17 cellular contexts compared by ENCODE assay signal in the genomic region with DNA sequence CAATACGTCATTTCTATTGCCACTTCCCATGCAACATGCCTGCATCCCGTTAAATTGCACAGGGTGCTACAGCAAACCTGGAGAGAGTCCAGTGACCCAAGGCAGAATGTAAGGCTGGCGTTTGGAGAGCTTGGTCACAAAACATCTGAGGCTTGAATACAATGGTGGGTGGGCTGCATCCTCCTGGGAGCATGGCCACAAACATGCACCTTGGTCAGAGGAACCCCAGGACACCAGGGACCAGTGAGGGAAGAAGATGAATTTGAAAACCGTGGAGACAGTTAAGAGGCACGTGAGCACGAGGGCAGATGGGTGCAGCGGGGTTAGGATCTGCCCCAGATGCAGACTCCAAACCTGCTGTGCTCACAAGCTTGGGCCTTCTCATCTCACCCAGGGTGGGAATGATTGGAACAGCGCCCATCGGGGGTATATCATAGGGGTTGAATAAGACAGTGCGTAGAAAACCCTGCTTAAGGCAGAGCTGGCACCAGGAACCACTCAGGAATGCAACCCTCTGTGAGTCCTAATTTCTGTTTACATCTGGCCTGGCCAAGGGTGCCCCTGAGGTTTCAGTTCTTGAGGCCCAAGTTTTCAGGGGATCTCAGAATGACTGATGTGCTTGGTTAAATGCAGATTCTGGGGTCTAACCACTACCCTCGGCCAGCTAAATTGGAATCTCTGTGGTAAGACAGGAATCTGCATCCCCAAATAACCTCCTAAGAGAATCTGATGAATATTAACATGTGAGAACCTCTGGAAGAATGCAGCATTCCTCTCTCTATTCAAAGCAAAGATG.
DNase-seq lines count a peak whose midpoint lies in the region; ATAC-seq and TF ChIP-seq lines count a peak whose summit lies in the region.
"Had no signal": no experiment of that assay in that cellular context is flagged by ENCODE, and none has a peak within 500 bp of the region (broad histone marks: within the 10 kb centered on the region; RNA-seq: fewer than 3 reads in every experiment).

No MANE protein-coding gene starts in this region.

- no peaks in the 10 kb centered on the region for H3K27me3 ChIP-seq in Panc1 (ENCODE audit: control insufficient read depth, insufficient read depth, low read length)
- H3K27me3 ChIP-seq: spleen had no signal

- in situ Hi-C loops in Panc1 (cut with HindIII; ENCODE audit: low pct_unique_long_range_greater_than_20kb, low sequenced_read_pairs), result no loop called here

- peak overlapping the region; percentile 37; the same call in 1 of the 2 replicates for H3K27ac ChIP-seq in Panc1 (ENCODE audit: low read length)
- H3K27ac ChIP-seq: PC-9, spleen had no signal

- BruUV-seq in Panc1 (replicated peaks; lab: Mats Ljungman, UMichigan), result no TSS peak

- POLR2A ChIA-PET in activated CD4-positive, alpha-beta T cell treated with anti-CD3 and anti-CD28 coated beads, Interleukin-2, amount 10 ng/mL, durations not matched to agents 7 days and 5 days (lab: Charles Lee), result no interaction called here
- POLR2A ChIA-PET in Panc1 (lab: Charles Lee), result no interaction called here

- peaks cover 22% of the 10 kb centered on the region for H3K36me3 Mint-ChIP-seq in activated CD4-positive, alpha-beta T cell treated with anti-CD3 and anti-CD28 coated beads, Interleukin-2, amount 10 ng/mL, durations not matched to agents 7 days and 5 days (ENCODE audit: low read depth)

- no peak for TF ChIP-seq CTCF in Panc1 (IDR thresholded peaks at IDR 0.05)

- intact Hi-C loops in Panc1 (cut with micrococcal nuclease; ENCODE audit: unreplicated experiment), result no loop called here

- no peaks in the 10 kb centered on the region for H3K27me3 Mint-ChIP-seq in activated CD4-positive, alpha-beta T cell treated with anti-CD3 and anti-CD28 coated beads, Interleukin-2, amount 10 ng/mL, durations not matched to agents 7 days and 5 days

- CTCF ChIA-PET in activated CD4-positive, alpha-beta T cell treated with anti-CD3 and anti-CD28 coated beads, Interleukin-2, amount 10 ng/mL, durations not matched to agents 7 days and 5 days (lab: Charles Lee), result interaction anchor here (0.6 to 1.6 kb wide), 2 partner anchors 36 to 83 kb away, joined by 3 to 4 read pairs; no protein-coding TSS in a partner anchor
- CTCF ChIA-PET in Panc1 (lab: Charles Lee), result no interaction called here

- ATAC-seq in Panc1 (no peak), GM18517 (IDR thresholded peaks at IDR 0.05; ENCODE audit: unreplicated experiment) (no peak), HG02571 (IDR thresholded peaks at IDR 0.05; ENCODE audit: unreplicated experiment) (no peak)
- peak; percentile 33 for ATAC-seq in stimulated activated naive CD8-positive, alpha-beta T cell treated with anti-CD3 and anti-CD28 coated beads, Interleukin-15, Interleukin-2, amounts not matched to agents 100 U/mL and 50 U/mL, for 24 hours

- H3K9me3 Mint-ChIP-seq in activated CD4-positive, alpha-beta T cell treated with anti-CD3 and anti-CD28 coated beads, Interleukin-2, amount 10 ng/mL, durations not matched to agents 7 days and 5 days, result peaks cover 7% of the 10 kb centered on the region

- DNase-seq in activated CD4-positive, alpha-beta T cell treated with anti-CD3 and anti-CD28 coated beads, Interleukin-2, amount 10 ng/mL, durations not matched to agents 7 days and 5 days, result no peak
- no peak for DNase-seq in activated CD4-positive, alpha-beta T cell treated with anti-CD3 and anti-CD28 coated beads for 4 hours
- DNase-seq in Panc1 (ENCODE audit: low read depth, low spot score) (no peak), astrocyte of the hippocampus (ENCODE audit: low read depth, low spot score) (peak; percentile 93), midbrain (lab: John Stamatoyannopoulos, UW) (no peak)
- no peak for DNase-seq in stimulated activated naive CD8-positive, alpha-beta T cell treated with anti-CD3 and anti-CD28 coated beads, Interleukin-15, Interleukin-2, amounts not matched to agents 100 U/mL and 50 U/mL, for 24 hours
- DNase-seq: amniotic stem cell, foreskin fibroblast, mesendoderm, NCI-H1417 treated with DMSO at 0.1 percent for 48 hours, NCI-H774, nephron progenitor cell, PC-9, spleen, T1000 had no signal

- no peak overlapping the region for H3K4me3 Mint-ChIP-seq in activated CD4-positive, alpha-beta T cell treated with anti-CD3 and anti-CD28 coated beads, Interleukin-2, amount 10 ng/mL, durations not matched to agents 7 days and 5 days
- H3K4me3 Mint-ChIP-seq: nephron progenitor cell had no signal

- peaks cover 71% of the 10 kb centered on the region for H3K4me1 Mint-ChIP-seq in activated CD4-positive, alpha-beta T cell treated with anti-CD3 and anti-CD28 coated beads, Interleukin-2, amount 10 ng/mL, durations not matched to agents 7 days and 5 days

- no peaks in the 10 kb centered on the region for H3K36me3 ChIP-seq in Panc1 (ENCODE audit: control insufficient read depth, insufficient read depth, low read length)
- H3K36me3 ChIP-seq: spleen had no signal

- peaks cover 9% of the 10 kb centered on the region; the same call in 1 of the 2 replicates for H3K4me1 ChIP-seq in Panc1 (ENCODE audit: control insufficient read depth, insufficient read depth, low read length)

- no peak overlapping the region for H3K4me3 ChIP-seq in Panc1 (ENCODE audit: low read depth in 2 of 2, low read length in 2 of 2)
- H3K4me3 ChIP-seq: PC-9, spleen had no signal

- H3K9me3 ChIP-seq in Panc1 (ENCODE audit: control insufficient read depth, insufficient read depth, low read depth, low read length), result no peaks in the 10 kb centered on the region
- H3K9me3 ChIP-seq: spleen had no signal

- H3K27ac Mint-ChIP-seq in activated CD4-positive, alpha-beta T cell treated with anti-CD3 and anti-CD28 coated beads, Interleukin-2, amount 10 ng/mL, durations not matched to agents 7 days and 5 days, result peak overlapping the region; percentile 7
- H3K27ac Mint-ChIP-seq: nephron progenitor cell had no signal
